ENCODE assay signal across 10 cellular contexts in genomic region chr14:64698899-64699298, GRCh38. TPM values are rescaled to one million over a fixed set of nuclear protein-coding genes. Genes with fewer than 3 reads are reported as not detected.
A peak's percentile ranks its signal among the peaks of the same experiment; 100 is the strongest.
DNase-seq lines count a peak whose midpoint lies in the region; ATAC-seq, FAIRE-seq and TF ChIP-seq lines count a peak whose summit lies in the region.
"Had no signal": no experiment of that assay in that cellular context is flagged by ENCODE, and none has a peak within 500 bp of the region (broad histone marks: within the 10 kb centered on the region; RNA-seq: fewer than 3 reads in every experiment).

No MANE protein-coding gene starts in this region.

- H3K27ac ChIP-seq in left lung: peak overlapping the region in 1 of 2 donors; percentile 75
- H3K27ac ChIP-seq in upper lobe of right lung: no peak overlapping the region

- peaks cover 21% of the 10 kb centered on the region for H3K4me1 Mint-ChIP-seq in activated T-cell treated with anti-CD3 and anti-CD28 coated beads, Interleukin-2, amount 50 U/mL, for 72 hours (ENCODE audit: low read depth)

- TF ChIP-seq CTCF in left lung (IDR thresholded peaks at IDR 0.05) (no peak), upper lobe of right lung (IDR thresholded peaks at IDR 0.05) (no peak)

- H3K36me3 ChIP-seq in left lung (no peaks in the 10 kb centered on the region), upper lobe of right lung (no peaks in the 10 kb centered on the region)
- H3K36me3 ChIP-seq: BE2C had no signal

- no peak for DNase-seq in activated T-cell treated with anti-CD3 and anti-CD28 coated beads, Interleukin-2, amount 50 U/mL, for 72 hours
- DNase-seq in activated T-cell treated with anti-CD3 and anti-CD28 coated beads for 4 hours: no peak
- DNase-seq in SKM-1 (lab: John Stamatoyannopoulos, UW; ENCODE audit: unreplicated experiment): peak; percentile 9
- peak in 1 of 2 donors; percentile 44 for DNase-seq in left lung
- DNase-seq in upper lobe of right lung: no peak
- no peak for DNase-seq in urothelium cell line (ENCODE audit: low spot score)
- DNase-seq in stimulated activated CD4-positive, alpha-beta T cell treated with anti-CD3 and anti-CD28 coated beads, Interleukin-2, amount 100 ng/mL, for 24 hours: no peak
- DNase-seq in GM19238 (ENCODE audit: insufficient read length, low spot score): no peak
- DNase-seq: BE2C, NCI-H1092 treated with DMSO at 0.1 percent for 48 hours had no signal

- H3K4me1 ChIP-seq in left lung: peaks cover 18 to 44% of the 10 kb centered on the region in 2 donors
- peaks cover 23% of the 10 kb centered on the region for H3K4me1 ChIP-seq in upper lobe of right lung

- H3K27ac Mint-ChIP-seq in activated T-cell treated with anti-CD3 and anti-CD28 coated beads, Interleukin-2, amount 50 U/mL, for 72 hours: peak overlapping the region; percentile 25

- H3K36me3 Mint-ChIP-seq in activated T-cell treated with anti-CD3 and anti-CD28 coated beads, Interleukin-2, amount 50 U/mL, for 72 hours (ENCODE audit: insufficient read depth in 2 of 2): peaks cover 0 to 1% of the 10 kb centered on the region in 2 donors

- intact Hi-C loops in left lung (cut with DNase I): no loop called here
- intact Hi-C loops in upper lobe of right lung (cut with DNase I): no loop called here

- H3K9me3 ChIP-seq in left lung: no peaks in the 10 kb centered on the region
- H3K9me3 ChIP-seq in upper lobe of right lung: no peaks in the 10 kb centered on the region
- H3K9me3 ChIP-seq: BE2C had no signal

- H3K4me3 Mint-ChIP-seq in activated T-cell treated with anti-CD3 and anti-CD28 coated beads, Interleukin-2, amount 50 U/mL, for 72 hours: peak overlapping the region in 1 of 2 donors; percentile 2

- no peak for FAIRE-seq in urothelium cell line (lab: Jason Lieb, UNC)

- no peaks in the 10 kb centered on the region for H3K9me3 Mint-ChIP-seq in activated T-cell treated with anti-CD3 and anti-CD28 coated beads, Interleukin-2, amount 50 U/mL, for 72 hours

- peak; percentile 51 to 76 for ATAC-seq in activated T-cell treated with anti-CD3 and anti-CD28 coated beads, Interleukin-2, amount 50 U/mL, for 72 hours (replicated peaks in 1 of 2)
- ATAC-seq in left lung: peak; percentile 71
- ATAC-seq in upper lobe of right lung: peak; percentile 80

- H3K27me3 ChIP-seq in left lung (peaks cover 0 to 52% of the 10 kb centered on the region in 2 donors), upper lobe of right lung (no peaks in the 10 kb centered on the region)
- H3K27me3 ChIP-seq: BE2C had no signal

- H3K4me3 ChIP-seq in left lung: no peak overlapping the region
- no peak overlapping the region for H3K4me3 ChIP-seq in upper lobe of right lung

- H3K27me3 Mint-ChIP-seq in activated T-cell treated with anti-CD3 and anti-CD28 coated beads, Interleukin-2, amount 50 U/mL, for 72 hours (ENCODE audit: low read depth): peaks cover 26% of the 10 kb centered on the region

RNA-seq across cellular contexts. Expression of gene PLEKHG3, which starts 5.3 kb away (rescaled TPM):
- 1 to 10 TPM; 2.4 to 8.8 TPM for total RNA-seq in activated T-cell treated with anti-CD3 and anti-CD28 coated beads, Interleukin-2, amount 50 U/mL, for 72 hours
- 10 to 100 TPM; 31.9 to 34.3 TPM for total RNA-seq in left lung
- 34.5 TPM for total RNA-seq in upper lobe of right lung
